ENCODE assay signal across 11 cellular contexts in the genomic region with DNA sequence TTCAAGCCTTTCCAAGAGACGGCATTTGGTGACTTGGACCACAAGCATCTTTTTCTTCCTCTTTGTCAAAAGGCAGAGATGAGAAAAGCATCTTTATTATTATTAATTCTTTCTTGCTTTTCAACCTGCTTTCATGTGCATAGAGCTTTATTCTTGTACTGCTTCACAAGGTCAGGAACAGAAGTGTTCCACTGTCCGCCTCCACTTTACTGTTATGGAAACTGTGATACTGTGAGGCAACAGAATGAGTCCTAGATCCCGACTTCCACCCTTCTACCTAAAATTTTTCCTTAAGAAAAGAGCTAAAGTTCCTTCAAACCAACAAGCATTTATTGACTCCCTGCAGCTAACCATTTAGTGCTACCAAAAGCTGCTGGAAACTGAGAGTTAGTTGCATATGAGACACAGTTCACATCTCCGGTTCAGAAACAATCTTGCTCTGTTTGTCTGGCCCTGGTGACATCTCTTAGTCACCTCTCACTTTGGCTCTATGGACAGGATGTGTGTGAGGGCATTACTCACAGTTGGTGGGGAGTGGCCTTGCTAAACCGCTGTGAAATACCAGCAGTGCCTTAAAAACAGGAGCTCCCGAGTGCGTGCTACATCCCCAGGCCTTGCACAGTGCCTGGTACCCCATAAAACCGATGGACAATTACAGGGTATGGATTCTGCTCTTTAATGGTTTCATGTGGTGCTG.
A peak's percentile ranks its signal among the peaks of the same experiment; 100 is the strongest.
DNase-seq lines count a peak whose midpoint lies in the region; ATAC-seq and TF ChIP-seq lines count a peak whose summit lies in the region.
"Had no signal": no experiment of that assay in that cellular context is flagged by ENCODE, and none has a peak within 500 bp of the region (broad histone marks: within the 10 kb centered on the region; RNA-seq: fewer than 3 reads in every experiment).

No MANE protein-coding gene starts in this region.

- no peaks in the 10 kb centered on the region for H3K27me3 Mint-ChIP-seq in activated T-cell treated with anti-CD3 and anti-CD28 coated beads, Interleukin-2, amount 50 U/mL, for 4 hours (ENCODE audit: low read depth)
- H3K27me3 Mint-ChIP-seq in activated CD8-positive, alpha-beta T cell treated with anti-CD3 and anti-CD28 coated beads for 36 hours, result no peaks in the 10 kb centered on the region

- intact Hi-C loops in activated CD8-positive, alpha-beta T cell treated with anti-CD3 and anti-CD28 coated beads for 36 hours (cut with micrococcal nuclease), result no loop called here

- no peaks in the 10 kb centered on the region for H3K4me1 Mint-ChIP-seq in activated T-cell treated with anti-CD3 and anti-CD28 coated beads, Interleukin-2, amount 50 U/mL, for 4 hours (ENCODE audit: low read depth)
- peaks cover 14% of the 10 kb centered on the region for H3K4me1 Mint-ChIP-seq in activated CD8-positive, alpha-beta T cell treated with anti-CD3 and anti-CD28 coated beads for 36 hours (ENCODE audit: low read depth)

- peak; percentile 48 to 89 for ATAC-seq in activated T-cell treated with anti-CD3 and anti-CD28 coated beads, Interleukin-2, amount 50 U/mL, for 4 hours
- ATAC-seq in activated CD8-positive, alpha-beta T cell treated with anti-CD3 and anti-CD28 coated beads for 36 hours, result peak; percentile 95
- peak; percentile 87 for ATAC-seq in stimulated activated naive CD8-positive, alpha-beta T cell treated with anti-CD3 and anti-CD28 coated beads, Interleukin-15, Interleukin-2, amounts not matched to agents 100 U/mL and 50 U/mL, for 24 hours
- ATAC-seq in GM21360 (IDR thresholded peaks at IDR 0.05; ENCODE audit: unreplicated experiment) (no peak), HG03159 (IDR thresholded peaks at IDR 0.05; ENCODE audit: unreplicated experiment) (no peak)
- ATAC-seq: K562 had no signal

- TF ChIP-seq CTCF in activated CD8-positive, alpha-beta T cell treated with anti-CD3 and anti-CD28 coated beads for 36 hours (IDR thresholded peaks at IDR 0.05), result no peak

- no peak for DNase-seq in activated T-cell treated with anti-CD3 and anti-CD28 coated beads, Interleukin-2, amount 50 U/mL, for 4 hours
- no peak for DNase-seq in activated T-cell treated with anti-CD3 and anti-CD28 coated beads, Interleukin-2, amount 50 U/mL, for 1 hour
- peak; percentile 48 for DNase-seq in activated CD8-positive, alpha-beta T cell treated with anti-CD3 and anti-CD28 coated beads for 36 hours
- peak; percentile 46 for DNase-seq in glomerular visceral epithelial cell (ENCODE audit: extremely low spot score)
- no peak for DNase-seq in stimulated activated naive CD8-positive, alpha-beta T cell treated with anti-CD3 and anti-CD28 coated beads, Interleukin-15, Interleukin-2, amounts not matched to agents 100 U/mL and 50 U/mL, for 24 hours
- DNase-seq in DMS114 treated with DMSO at 0.1 percent for 48 hours (lab: John Stamatoyannopoulos, UW; ENCODE audit: unreplicated experiment), result no peak
- DNase-seq: posterior cingulate gyrus had no signal

- no peaks in the 10 kb centered on the region for H3K9me3 Mint-ChIP-seq in activated T-cell treated with anti-CD3 and anti-CD28 coated beads, Interleukin-2, amount 50 U/mL, for 4 hours
- H3K9me3 Mint-ChIP-seq in activated CD8-positive, alpha-beta T cell treated with anti-CD3 and anti-CD28 coated beads for 36 hours, result no peaks in the 10 kb centered on the region

- CTCF ChIA-PET in activated CD8-positive, alpha-beta T cell treated with anti-CD3 and anti-CD28 coated beads for 36 hours (lab: Charles Lee), result no interaction called here

- no peaks in the 10 kb centered on the region for H3K36me3 Mint-ChIP-seq in activated T-cell treated with anti-CD3 and anti-CD28 coated beads, Interleukin-2, amount 50 U/mL, for 4 hours (ENCODE audit: insufficient read depth)
- H3K36me3 Mint-ChIP-seq in activated CD8-positive, alpha-beta T cell treated with anti-CD3 and anti-CD28 coated beads for 36 hours (ENCODE audit: low read depth), result no peaks in the 10 kb centered on the region

- POLR2A ChIA-PET in activated CD8-positive, alpha-beta T cell treated with anti-CD3 and anti-CD28 coated beads for 36 hours (lab: Charles Lee), result no interaction called here

- H3K27ac Mint-ChIP-seq in activated CD8-positive, alpha-beta T cell treated with anti-CD3 and anti-CD28 coated beads for 36 hours, result no peak overlapping the region

- no peak overlapping the region for H3K4me3 Mint-ChIP-seq in activated T-cell treated with anti-CD3 and anti-CD28 coated beads, Interleukin-2, amount 50 U/mL, for 4 hours
- H3K4me3 Mint-ChIP-seq in activated CD8-positive, alpha-beta T cell treated with anti-CD3 and anti-CD28 coated beads for 36 hours, result no peak overlapping the region
- H3K4me3 Mint-ChIP-seq: CD14-positive monocyte had no signal

Comparison
In these comparisons a context has a peak if more than half of its experiments do, and no peak if none do; other contexts are left out.
1. ATAC-seq: peak in activated T-cell treated with anti-CD3 and anti-CD28 coated beads, Interleukin-2, amount 50 U/mL, for 4 hours (2 of 2), activated CD8-positive, alpha-beta T cell treated with anti-CD3 and anti-CD28 coated beads for 36 hours (single experiment) and stimulated activated naive CD8-positive, alpha-beta T cell treated with anti-CD3 and anti-CD28 coated beads, Interleukin-15, Interleukin-2, amounts not matched to agents 100 U/mL and 50 U/mL, for 24 hours (single experiment); none in GM21360 (single experiment) and HG03159 (single experiment).
2. DNase-seq: peak in activated CD8-positive, alpha-beta T cell treated with anti-CD3 and anti-CD28 coated beads for 36 hours (single experiment) and glomerular visceral epithelial cell (single experiment); none in activated T-cell treated with anti-CD3 and anti-CD28 coated beads, Interleukin-2, amount 50 U/mL, for 4 hours (single experiment), activated T-cell treated with anti-CD3 and anti-CD28 coated beads, Interleukin-2, amount 50 U/mL, for 1 hour (single experiment), stimulated activated naive CD8-positive, alpha-beta T cell treated with anti-CD3 and anti-CD28 coated beads, Interleukin-15, Interleukin-2, amounts not matched to agents 100 U/mL and 50 U/mL, for 24 hours (single experiment) and DMS114 treated with DMSO at 0.1 percent for 48 hours (single experiment).